Comparison of ENCODE assay signal across 1 cellular context in genomic region chr13:100088648-100089601, GRCh38.
TF ChIP-seq lines count a peak whose summit lies in the region.

TSS of gene PCCA (plus strand) at chr13:100089093. CDS start at chr13:100089121, 28 bp downstream.

TF ChIP-seq in HepG2, 621 proteins besides CTCF, POLR2A, EP300 and RAD21 (continued from another document and continues in another):
- TF ChIP-seq ZNF512B (CRISPR knock-in tag; IDR thresholded peaks at IDR 0.05; ENCODE audit: borderline replicate concordance) (no peak; the same call in 1 of the 2 replicates), AKAP8 (CRISPR knock-in tag; IDR thresholded peaks at IDR 0.05) (no peak), SIN3A (IDR thresholded peaks at IDR 0.05; ENCODE audit: borderline replicate concordance, low read depth, low read length) (peak; percentile 82), NR1H2 (CRISPR knock-in tag; IDR thresholded peaks at IDR 0.05; ENCODE audit: borderline replicate concordance, low read depth) (no peak), HOXA9 (CRISPR knock-in tag; IDR thresholded peaks at IDR 0.05; ENCODE audit: borderline replicate concordance) (peak; percentile 66; the same call in 1 of the 2 replicates), PRMT3 (CRISPR knock-in tag; IDR thresholded peaks at IDR 0.05; ENCODE audit: borderline replicate concordance, low read depth) (no peak), ZNF572 (CRISPR knock-in tag; IDR thresholded peaks at IDR 0.05) (peak; percentile 71; the same call in 1 of the 2 replicates), ZNF552 (CRISPR knock-in tag; IDR thresholded peaks at IDR 0.05; ENCODE audit: borderline replicate concordance) (0 out of 2 replicates have a peak, but pooled peaks have one; percentile 71), ZNF83 (CRISPR knock-in tag; IDR thresholded peaks at IDR 0.05; ENCODE audit: borderline replicate concordance) (no peak), RBM22 (optimal IDR thresholded peaks at IDR 0.05; ENCODE audit: low read length) (no peak), THYN1 (CRISPR knock-in tag; IDR thresholded peaks at IDR 0.05; ENCODE audit: borderline replicate concordance, low read depth) (no peak), TEAD2 (CRISPR knock-in tag; IDR thresholded peaks at IDR 0.05) (no peak), PHF20 (CRISPR knock-in tag; IDR thresholded peaks at IDR 0.05) (peak; percentile 80), GMEB1 (CRISPR knock-in tag; IDR thresholded peaks at IDR 0.05; ENCODE audit: borderline replicate concordance) (peak; percentile 80; the same call in 1 of the 2 replicates), GLI4 (CRISPR knock-in tag; IDR thresholded peaks at IDR 0.05; ENCODE audit: borderline replicate concordance) (no peak; the same call in 1 of the 2 replicates), E2F5 (CRISPR knock-in tag; conservative IDR thresholded peaks at IDR 0.05) (peak; percentile 19; the same call in 1 of the 2 replicates), HNF1A (IDR thresholded peaks at IDR 0.05; ENCODE audit: low read depth) (no peak), HNF1A (CRISPR knock-in tag; IDR thresholded peaks at IDR 0.05; ENCODE audit: borderline replicate concordance) (peak; percentile 79), ATM (IDR thresholded peaks at IDR 0.05; ENCODE audit: borderline replicate concordance) (no peak), SP5 (CRISPR knock-in tag; IDR thresholded peaks at IDR 0.05; ENCODE audit: borderline replicate concordance, low read depth) (peak; percentile 34; the same call in 1 of the 2 replicates), ZBTB2 (CRISPR knock-in tag; IDR thresholded peaks at IDR 0.05; ENCODE audit: low read depth) (peak; percentile 86), NCOA2 (CRISPR knock-in tag; IDR thresholded peaks at IDR 0.05) (no peak), ZNF674 (CRISPR knock-in tag; IDR thresholded peaks at IDR 0.05; ENCODE audit: low read depth) (no peak), ZNF782 (CRISPR knock-in tag; IDR thresholded peaks at IDR 0.05; ENCODE audit: borderline replicate concordance) (no peak), ZNF124 (CRISPR knock-in tag; IDR thresholded peaks at IDR 0.05) (peak; percentile 87), RXRA (CRISPR knock-in tag; IDR thresholded peaks at IDR 0.05) (peak; percentile 92), SCMH1 (CRISPR knock-in tag; IDR thresholded peaks at IDR 0.05; ENCODE audit: borderline replicate concordance) (no peak), U2AF2 (IDR thresholded peaks at IDR 0.05; ENCODE audit: low read depth, low read length) (no peak), NCOA1 (CRISPR knock-in tag; IDR thresholded peaks at IDR 0.05) (no peak)
- TF ChIP-seq, protein P1, sequence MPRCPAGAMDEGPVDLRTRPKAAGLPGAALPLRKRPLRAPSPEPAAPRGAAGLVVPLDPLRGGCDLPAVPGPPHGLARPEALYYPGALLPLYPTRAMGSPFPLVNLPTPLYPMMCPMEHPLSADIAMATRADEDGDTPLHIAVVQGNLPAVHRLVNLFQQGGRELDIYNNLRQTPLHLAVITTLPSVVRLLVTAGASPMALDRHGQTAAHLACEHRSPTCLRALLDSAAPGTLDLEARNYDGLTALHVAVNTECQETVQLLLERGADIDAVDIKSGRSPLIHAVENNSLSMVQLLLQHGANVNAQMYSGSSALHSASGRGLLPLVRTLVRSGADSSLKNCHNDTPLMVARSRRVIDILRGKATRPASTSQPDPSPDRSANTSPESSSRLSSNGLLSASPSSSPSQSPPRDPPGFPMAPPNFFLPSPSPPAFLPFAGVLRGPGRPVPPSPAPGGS (CRISPR knock-in tag; IDR thresholded peaks at IDR 0.05), result peak; percentile 86
- TF ChIP-seq, protein P2, sequence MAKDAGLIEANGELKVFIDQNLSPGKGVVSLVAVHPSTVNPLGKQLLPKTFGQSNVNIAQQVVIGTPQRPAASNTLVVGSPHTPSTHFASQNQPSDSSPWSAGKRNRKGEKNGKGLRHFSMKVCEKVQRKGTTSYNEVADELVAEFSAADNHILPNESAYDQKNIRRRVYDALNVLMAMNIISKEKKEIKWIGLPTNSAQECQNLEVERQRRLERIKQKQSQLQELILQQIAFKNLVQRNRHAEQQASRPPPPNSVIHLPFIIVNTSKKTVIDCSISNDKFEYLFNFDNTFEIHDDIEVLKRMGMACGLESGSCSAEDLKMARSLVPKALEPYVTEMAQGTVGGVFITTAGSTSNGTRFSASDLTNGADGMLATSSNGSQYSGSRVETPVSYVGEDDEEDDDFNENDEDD (CRISPR knock-in tag; IDR thresholded peaks at IDR 0.05; ENCODE audit: borderline replicate concordance), result peak; percentile 14; the same call in 1 of the 2 replicates
- TF ChIP-seq, protein P3, sequence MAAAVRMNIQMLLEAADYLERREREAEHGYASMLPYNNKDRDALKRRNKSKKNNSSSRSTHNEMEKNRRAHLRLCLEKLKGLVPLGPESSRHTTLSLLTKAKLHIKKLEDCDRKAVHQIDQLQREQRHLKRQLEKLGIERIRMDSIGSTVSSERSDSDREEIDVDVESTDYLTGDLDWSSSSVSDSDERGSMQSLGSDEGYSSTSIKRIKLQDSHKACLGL (CRISPR knock-in tag; IDR thresholded peaks at IDR 0.05), result peak; percentile 79
- TF ChIP-seq, protein P4, sequence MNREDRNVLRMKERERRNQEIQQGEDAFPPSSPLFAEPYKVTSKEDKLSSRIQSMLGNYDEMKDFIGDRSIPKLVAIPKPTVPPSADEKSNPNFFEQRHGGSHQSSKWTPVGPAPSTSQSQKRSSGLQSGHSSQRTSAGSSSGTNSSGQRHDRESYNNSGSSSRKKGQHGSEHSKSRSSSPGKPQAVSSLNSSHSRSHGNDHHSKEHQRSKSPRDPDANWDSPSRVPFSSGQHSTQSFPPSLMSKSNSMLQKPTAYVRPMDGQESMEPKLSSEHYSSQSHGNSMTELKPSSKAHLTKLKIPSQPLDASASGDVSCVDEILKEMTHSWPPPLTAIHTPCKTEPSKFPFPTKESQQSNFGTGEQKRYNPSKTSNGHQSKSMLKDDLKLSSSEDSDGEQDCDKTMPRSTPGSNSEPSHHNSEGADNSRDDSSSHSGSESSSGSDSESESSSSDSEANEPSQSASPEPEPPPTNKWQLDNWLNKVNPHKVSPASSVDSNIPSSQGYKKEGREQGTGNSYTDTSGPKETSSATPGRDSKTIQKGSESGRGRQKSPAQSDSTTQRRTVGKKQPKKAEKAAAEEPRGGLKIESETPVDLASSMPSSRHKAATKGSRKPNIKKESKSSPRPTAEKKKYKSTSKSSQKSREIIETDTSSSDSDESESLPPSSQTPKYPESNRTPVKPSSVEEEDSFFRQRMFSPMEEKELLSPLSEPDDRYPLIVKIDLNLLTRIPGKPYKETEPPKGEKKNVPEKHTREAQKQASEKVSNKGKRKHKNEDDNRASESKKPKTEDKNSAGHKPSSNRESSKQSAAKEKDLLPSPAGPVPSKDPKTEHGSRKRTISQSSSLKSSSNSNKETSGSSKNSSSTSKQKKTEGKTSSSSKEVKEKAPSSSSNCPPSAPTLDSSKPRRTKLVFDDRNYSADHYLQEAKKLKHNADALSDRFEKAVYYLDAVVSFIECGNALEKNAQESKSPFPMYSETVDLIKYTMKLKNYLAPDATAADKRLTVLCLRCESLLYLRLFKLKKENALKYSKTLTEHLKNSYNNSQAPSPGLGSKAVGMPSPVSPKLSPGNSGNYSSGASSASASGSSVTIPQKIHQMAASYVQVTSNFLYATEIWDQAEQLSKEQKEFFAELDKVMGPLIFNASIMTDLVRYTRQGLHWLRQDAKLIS (CRISPR knock-in tag; IDR thresholded peaks at IDR 0.05), result no peak
- TF ChIP-seq, protein P5, sequence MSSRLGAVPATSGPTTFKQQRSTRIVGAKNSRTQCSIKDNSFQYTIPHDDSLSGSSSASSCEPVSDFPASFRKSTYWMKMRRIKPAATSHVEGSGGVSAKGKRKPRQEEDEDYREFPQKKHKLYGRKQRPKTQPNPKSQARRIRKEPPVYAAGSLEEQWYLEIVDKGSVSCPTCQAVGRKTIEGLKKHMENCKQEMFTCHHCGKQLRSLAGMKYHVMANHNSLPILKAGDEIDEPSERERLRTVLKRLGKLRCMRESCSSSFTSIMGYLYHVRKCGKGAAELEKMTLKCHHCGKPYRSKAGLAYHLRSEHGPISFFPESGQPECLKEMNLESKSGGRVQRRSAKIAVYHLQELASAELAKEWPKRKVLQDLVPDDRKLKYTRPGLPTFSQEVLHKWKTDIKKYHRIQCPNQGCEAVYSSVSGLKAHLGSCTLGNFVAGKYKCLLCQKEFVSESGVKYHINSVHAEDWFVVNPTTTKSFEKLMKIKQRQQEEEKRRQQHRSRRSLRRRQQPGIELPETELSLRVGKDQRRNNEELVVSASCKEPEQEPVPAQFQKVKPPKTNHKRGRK (CRISPR knock-in tag; IDR thresholded peaks at IDR 0.05), result no peak
- TF ChIP-seq, protein P6, sequence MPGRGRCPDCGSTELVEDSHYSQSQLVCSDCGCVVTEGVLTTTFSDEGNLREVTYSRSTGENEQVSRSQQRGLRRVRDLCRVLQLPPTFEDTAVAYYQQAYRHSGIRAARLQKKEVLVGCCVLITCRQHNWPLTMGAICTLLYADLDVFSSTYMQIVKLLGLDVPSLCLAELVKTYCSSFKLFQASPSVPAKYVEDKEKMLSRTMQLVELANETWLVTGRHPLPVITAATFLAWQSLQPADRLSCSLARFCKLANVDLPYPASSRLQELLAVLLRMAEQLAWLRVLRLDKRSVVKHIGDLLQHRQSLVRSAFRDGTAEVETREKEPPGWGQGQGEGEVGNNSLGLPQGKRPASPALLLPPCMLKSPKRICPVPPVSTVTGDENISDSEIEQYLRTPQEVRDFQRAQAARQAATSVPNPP (CRISPR knock-in tag; IDR thresholded peaks at IDR 0.05), result peak; percentile 26; the same call in 1 of the 2 replicates
